ENCODE assay signal across 13 cellular contexts in the genomic region with DNA sequence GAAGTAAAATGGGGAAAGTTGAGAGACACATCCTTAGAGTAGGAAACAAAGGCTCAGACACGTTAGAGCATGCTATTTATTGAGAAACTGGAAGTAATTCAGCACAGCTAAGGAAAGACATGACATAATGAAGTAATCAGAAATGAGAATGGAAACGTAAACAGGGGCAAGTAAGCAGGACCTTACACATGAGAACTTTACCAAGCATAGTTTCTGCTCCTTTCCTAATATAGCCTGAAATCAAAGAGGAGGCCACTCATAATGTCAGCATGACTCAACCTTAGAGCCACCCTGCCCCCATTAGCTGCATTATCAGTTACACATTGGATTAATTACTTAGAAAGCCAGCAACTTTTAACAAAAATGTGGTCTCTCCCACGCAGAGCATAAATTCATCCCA.
A peak's percentile ranks its signal among the peaks of the same experiment; 100 is the strongest.
DNase-seq lines count a peak whose midpoint lies in the region; TF ChIP-seq lines count a peak whose summit lies in the region.
"Had no signal": no experiment of that assay in that cellular context is flagged by ENCODE, and none has a peak within 500 bp of the region (broad histone marks: within the 10 kb centered on the region; RNA-seq: fewer than 3 reads in every experiment).

No MANE protein-coding gene starts in this region.

- no peaks in the 10 kb centered on the region for H3K9me3 ChIP-seq in OCI-LY3 (ENCODE audit: insufficient read depth, low read length)
- no peaks in the 10 kb centered on the region for H3K9me3 ChIP-seq in fibroblast of lung (ENCODE audit: control insufficient read depth, insufficient read depth, low read depth, low read length)
- H3K9me3 ChIP-seq: sigmoid colon had no signal

- DNase-seq in NCI-H1417 (lab: John Stamatoyannopoulos, UW) (peak in 2 of 3 experiments; percentile 52 to 69), NCI-H1417 treated with DMSO at 0.1 percent for 48 hours (lab: John Stamatoyannopoulos, UW) (no peak), fibroblast of lung (ENCODE audit: low read depth in 2 of 2) (peak; percentile 47 to 87), stromal cell of bone marrow (ENCODE audit: low read depth) (peak; percentile 11), cortex of kidney (lab: John Stamatoyannopoulos, UW) (no peak)
- DNase-seq in stimulated activated CD4-positive, alpha-beta T cell treated with anti-CD3 and anti-CD28 coated beads, Interleukin-2, amount 100 ng/mL, for 24 hours, result no peak
- no peak for DNase-seq in activated CD4-positive, alpha-beta T cell treated with anti-CD3 and anti-CD28 coated beads, Interleukin-2, amount 50 U/mL, for 4 hours
- DNase-seq: 8988T; activated naive CD8-positive, alpha-beta T cell treated with anti-CD3 and anti-CD28 coated beads for 36 hours; COR-L47; NCI-H187; sigmoid colon had no signal

- H3K4me3 ChIP-seq in OCI-LY3 (ENCODE audit: low read length), result no peak overlapping the region
- H3K4me3 ChIP-seq in fibroblast of lung (replicated peaks in 1 of 4; ENCODE audit: control extremely low read depth in 1 of 4, insufficient read depth in 1 of 4, low read depth in 3 of 4, low read length in 4 of 4), result no peak overlapping the region
- H3K4me3 ChIP-seq: sigmoid colon had no signal

- H4K20me1 ChIP-seq in OCI-LY3 (ENCODE audit: insufficient read depth, low read length) (no peaks in the 10 kb centered on the region), fibroblast of lung (ENCODE audit: control insufficient read depth, extremely low read depth, insufficient read depth, low read length) (no peaks in the 10 kb centered on the region)

- H3K79me2 ChIP-seq in OCI-LY3 (ENCODE audit: low read length) (no peaks in the 10 kb centered on the region), fibroblast of lung (ENCODE audit: control insufficient read depth, insufficient read depth, low read length) (no peaks in the 10 kb centered on the region)

- H3K27me3 ChIP-seq in OCI-LY3 (ENCODE audit: low read depth, low read length) (no peaks in the 10 kb centered on the region), fibroblast of lung (ENCODE audit: control insufficient read depth, insufficient read depth, low read length) (no peaks in the 10 kb centered on the region)
- H3K27me3 ChIP-seq: sigmoid colon had no signal

- peak overlapping the region; percentile 40 for H3K4me2 ChIP-seq in OCI-LY3 (ENCODE audit: low read length)
- no peak overlapping the region for H3K4me2 ChIP-seq in fibroblast of lung (ENCODE audit: extremely low read depth, insufficient read depth, low read length)

- H3K27ac ChIP-seq in OCI-LY3 (ENCODE audit: low read length) (no peak overlapping the region; the same call in 1 of the 2 replicates), fibroblast of lung (ENCODE audit: insufficient read depth, low read length) (no peak overlapping the region)
- H3K27ac ChIP-seq: sigmoid colon had no signal

- H3K4me1 ChIP-seq in OCI-LY3 (ENCODE audit: low read length) (peaks cover 14% of the 10 kb centered on the region), fibroblast of lung (ENCODE audit: control insufficient read depth, extremely low read depth, insufficient read depth, low read length) (no peaks in the 10 kb centered on the region)
- H3K4me1 ChIP-seq: sigmoid colon had no signal

- TF ChIP-seq CTCF in OCI-LY3 (IDR thresholded peaks at IDR 0.05; ENCODE audit: low read depth, low read length) (no peak), fibroblast of lung (conservative IDR thresholded peaks at IDR 0.05 in 1 of 2, IDR thresholded peaks at IDR 0.05 in 1 of 2; ENCODE audit: low read depth in 1 of 2, low read length in 2 of 2) (no peak)

- H3K36me3 ChIP-seq in OCI-LY3 (replicated peaks; ENCODE audit: low read depth, low read length) (no peaks in the 10 kb centered on the region), fibroblast of lung (ENCODE audit: control insufficient read depth, insufficient read depth, low read length) (no peaks in the 10 kb centered on the region)
- H3K36me3 ChIP-seq: sigmoid colon had no signal

- H2AFZ ChIP-seq in OCI-LY3 (ENCODE audit: low read depth, low read length) (peak overlapping the region; percentile 76; the same call in 1 of the 2 replicates), fibroblast of lung (ENCODE audit: low read length) (no peak overlapping the region)

- H3K9ac ChIP-seq in OCI-LY3 (ENCODE audit: low read length), result no peak overlapping the region; the same call in 1 of the 2 replicates
- H3K9ac ChIP-seq in fibroblast of lung (ENCODE audit: insufficient read depth, low read length), result no peak overlapping the region

Comparison
In these comparisons a context has a peak if more than half of its experiments do, and no peak if none do; other contexts are left out.
1. DNase-seq: peak in NCI-H1417 (2 of 3), fibroblast of lung (2 of 2) and stromal cell of bone marrow (single experiment); none in NCI-H1417 treated with DMSO at 0.1 percent for 48 hours (single experiment), stimulated activated CD4-positive, alpha-beta T cell treated with anti-CD3 and anti-CD28 coated beads, Interleukin-2, amount 100 ng/mL, for 24 hours (0 of 2), activated CD4-positive, alpha-beta T cell treated with anti-CD3 and anti-CD28 coated beads, Interleukin-2, amount 50 U/mL, for 4 hours (0 of 2) and cortex of kidney (single experiment).